In genomic region chr1:26417111-26417510, GRCh38 we compare ENCODE assay signal across 8 cellular contexts. TPM values are rescaled to one million over a fixed set of nuclear protein-coding genes. Genes with fewer than 3 reads are reported as not detected.
DNase-seq lines count a peak whose midpoint lies in the region; ATAC-seq and TF ChIP-seq lines count a peak whose summit lies in the region.

No MANE protein-coding gene starts in this region.

- POLR2A ChIA-PET in activated CD4-positive, alpha-beta memory T cell treated with anti-CD3 and anti-CD28 coated beads, Interleukin-2, amount 10 ng/mL, durations not matched to agents 7 days and 5 days (lab: Charles Lee), result interaction anchor here (0.6 to 2.1 kb wide), 8 partner anchors 15 to 183 kb away, joined by 3 to 12 read pairs (median 6); partner anchors contain the start of genes CD52, CEP85, DHDDS and HMGN2

- in situ Hi-C loops in Caki2 (cut with HindIII; ENCODE audit: low pct_unique_long_range_greater_than_20kb, low sequenced_read_pairs), result no loop called here

- no peak overlapping the region for H3K27ac Mint-ChIP-seq in activated CD4-positive, alpha-beta memory T cell treated with anti-CD3 and anti-CD28 coated beads, Interleukin-2, amount 10 ng/mL, durations not matched to agents 7 days and 5 days

- H3K4me3 Mint-ChIP-seq in activated CD4-positive, alpha-beta memory T cell treated with anti-CD3 and anti-CD28 coated beads, Interleukin-2, amount 10 ng/mL, durations not matched to agents 7 days and 5 days, result no peak overlapping the region

- WGBS in lung, 2 donors, result 7 to 13% methylated on average over 7 of the region's 7 CpGs

- H3K4me1 Mint-ChIP-seq in activated CD4-positive, alpha-beta memory T cell treated with anti-CD3 and anti-CD28 coated beads, Interleukin-2, amount 10 ng/mL, durations not matched to agents 7 days and 5 days, result peaks cover 3% of the 10 kb centered on the region

- H3K9me3 Mint-ChIP-seq in activated CD4-positive, alpha-beta memory T cell treated with anti-CD3 and anti-CD28 coated beads, Interleukin-2, amount 10 ng/mL, durations not matched to agents 7 days and 5 days, result no peaks in the 10 kb centered on the region

- no peak overlapping the region for H3K4me3 ChIP-seq in lung

- H3K36me3 ChIP-seq in lung (ENCODE audit: control insufficient read depth in 2 of 2, insufficient read depth in 2 of 2, low read length in 2 of 2), result no peaks in the 10 kb centered on the region

- CTCF ChIA-PET in activated CD4-positive, alpha-beta memory T cell treated with anti-CD3 and anti-CD28 coated beads, Interleukin-2, amount 10 ng/mL, durations not matched to agents 7 days and 5 days (lab: Charles Lee), result interaction anchor here (0.6 to 4.3 kb wide), 66 partner anchors 9 to 514 kb away, joined by 3 to 66 read pairs (median 6); partner anchors contain the start of genes CEP85, CNKSR1, DHDDS and SH3BGRL3

- peak; percentile 27 for DNase-seq in Caki2 (ENCODE audit: low read depth)
- peak; percentile 71 for DNase-seq in HK-2 (ENCODE audit: unreplicated experiment)
- DNase-seq in NCI-H82 treated with DMSO at 0.1 percent for 48 hours (lab: John Stamatoyannopoulos, UW; ENCODE audit: unreplicated experiment), result peak; percentile 92
- peak; percentile 87 for DNase-seq in activated CD4-positive, alpha-beta memory T cell treated with anti-CD3 and anti-CD28 coated beads, Interleukin-2, amount 10 ng/mL, durations not matched to agents 7 days and 5 days
- DNase-seq in ecto neural progenitor cell (ENCODE audit: low spot score), result peak; percentile 93
- DNase-seq in lung (ENCODE audit: low spot score), result peak; percentile 78
- DNase-seq in stimulated activated CD8-positive, alpha-beta memory T cell treated with anti-CD3 and anti-CD28 coated beads, Interleukin-12 subunit alpha, Interleukin-12 subunit beta, amount 100 ng/mL, for 4 hours (ENCODE audit: low read depth), result peak; percentile 64

- H3K27me3 ChIP-seq in lung (ENCODE audit: control insufficient read depth, insufficient read depth), result no peaks in the 10 kb centered on the region

- no peaks in the 10 kb centered on the region for H3K9me3 ChIP-seq in lung (ENCODE audit: control insufficient read depth in 2 of 2, insufficient read depth in 1 of 2, low read length in 1 of 2)

- no peaks in the 10 kb centered on the region for H3K36me3 Mint-ChIP-seq in activated CD4-positive, alpha-beta memory T cell treated with anti-CD3 and anti-CD28 coated beads, Interleukin-2, amount 10 ng/mL, durations not matched to agents 7 days and 5 days (ENCODE audit: low read depth)

- peak; percentile 85 for ATAC-seq in lung (ENCODE audit: insufficient read depth, low FRiP score)
- no peak for ATAC-seq in GM18517 (IDR thresholded peaks at IDR 0.05; ENCODE audit: unreplicated experiment)

- no peak overlapping the region for H3K27ac ChIP-seq in lung (ENCODE audit: low read depth in 1 of 2, low read length in 1 of 2)

- H3K4me1 ChIP-seq in lung (ENCODE audit: control insufficient read depth in 2 of 2, insufficient read depth in 2 of 2, low read length in 2 of 2), result no peaks in the 10 kb centered on the region

- peak; percentile 64 for TF ChIP-seq CTCF in lung (IDR thresholded peaks at IDR 0.05; ENCODE audit: control extremely low read depth, extremely low read depth)

- peaks cover 60% of the 10 kb centered on the region for H3K27me3 Mint-ChIP-seq in activated CD4-positive, alpha-beta memory T cell treated with anti-CD3 and anti-CD28 coated beads, Interleukin-2, amount 10 ng/mL, durations not matched to agents 7 days and 5 days

RNA-seq across cellular contexts. Expression of gene LIN28A, which starts 6.5 kb away (rescaled TPM):
- total RNA-seq in Caki2 (2014; rRNA removed; shearing (Covaris generic); ENCODE audit: low replicate concordance), result not detected in 2 replicates
- not detected for total RNA-seq in activated CD4-positive, alpha-beta memory T cell treated with anti-CD3 and anti-CD28 coated beads, Interleukin-2, amount 10 ng/mL, durations not matched to agents 7 days and 5 days
- total RNA-seq in lung, result under 1 TPM in 1 of 2 donors, not detected in 1; 0.80 TPM
- not detected for polyA plus RNA-seq in lung

RNA-seq across cellular contexts. Expression of gene DHDDS, which starts 15.0 kb away (rescaled TPM):
- 37.7 and 47.0 TPM in 2 replicates for total RNA-seq in Caki2 (2014; rRNA removed; shearing (Covaris generic); ENCODE audit: low replicate concordance)
- total RNA-seq in activated CD4-positive, alpha-beta memory T cell treated with anti-CD3 and anti-CD28 coated beads, Interleukin-2, amount 10 ng/mL, durations not matched to agents 7 days and 5 days, result 10 to 100 TPM; 49.7 to 52.3 TPM
- total RNA-seq in lung, result 10 to 100 TPM; 29.1 to 57.4 TPM
- 10 to 100 TPM; 22.6 to 36.4 TPM for polyA plus RNA-seq in lung

RNA-seq across cellular contexts. Expression of gene ZNF683, which starts 44.6 kb away (rescaled TPM):
- not detected in 2 replicates for total RNA-seq in Caki2 (2014; rRNA removed; shearing (Covaris generic); ENCODE audit: low replicate concordance)
- total RNA-seq in activated CD4-positive, alpha-beta memory T cell treated with anti-CD3 and anti-CD28 coated beads, Interleukin-2, amount 10 ng/mL, durations not matched to agents 7 days and 5 days, result under 1 TPM in 1 of 2 experiments, not detected in 1; 0.18 TPM
- total RNA-seq in lung, result under 1 TPM in 1 of 2 donors, not detected in 1; 0.40 TPM
- under 1 TPM; 0.17 to 0.55 TPM for polyA plus RNA-seq in lung

RNA-seq across cellular contexts. Expression of gene HMGN2, which starts 55.1 kb away (rescaled TPM):
- total RNA-seq in Caki2 (2014; rRNA removed; shearing (Covaris generic); ENCODE audit: low replicate concordance), result 570 and 785 TPM in 2 replicates
- 100 to 1,000 TPM; 853 to 877 TPM for total RNA-seq in activated CD4-positive, alpha-beta memory T cell treated with anti-CD3 and anti-CD28 coated beads, Interleukin-2, amount 10 ng/mL, durations not matched to agents 7 days and 5 days
- 100 to 1,000 TPM; 329 to 374 TPM for total RNA-seq in lung
- 100 to 1,000 TPM; 452 to 580 TPM for polyA plus RNA-seq in lung

Comparison
In these comparisons a context has a peak if more than half of its experiments do, and no peak if none do; other contexts are left out.
1. DNase-seq: peak in every context shown above with its lines; median percentile 93 in ecto neural progenitor cell; 92 in NCI-H82 treated with DMSO at 0.1 percent for 48 hours; 87 in activated CD4-positive, alpha-beta memory T cell treated with anti-CD3 and anti-CD28 coated beads, Interleukin-2, amount 10 ng/mL, durations not matched to agents 7 days and 5 days; 78 in lung; 71 in HK-2; 64 in stimulated activated CD8-positive, alpha-beta memory T cell treated with anti-CD3 and anti-CD28 coated beads, Interleukin-12 subunit alpha, Interleukin-12 subunit beta, amount 100 ng/mL, for 4 hours; 27 in Caki2.